In genomic region chr20:53161073-53161472, GRCh38 we compare ENCODE assay signal across 22 cellular contexts.
A peak's percentile ranks its signal among the peaks of the same experiment; 100 is the strongest.
DNase-seq lines count a peak whose midpoint lies in the region; ATAC-seq and TF ChIP-seq lines count a peak whose summit lies in the region.
"Had no signal": no experiment of that assay in that cellular context is flagged by ENCODE, and none has a peak within 500 bp of the region (broad histone marks: within the 10 kb centered on the region; RNA-seq: fewer than 3 reads in every experiment).

No MANE protein-coding gene starts in this region.

- no peaks in the 10 kb centered on the region for H3K27me3 Mint-ChIP-seq in activated CD4-positive, alpha-beta T cell treated with anti-CD3 and anti-CD28 coated beads for 36 hours
- no peaks in the 10 kb centered on the region for H3K27me3 Mint-ChIP-seq in activated T-helper 1 cell treated with anti-CD3 and anti-CD28 coated beads, Interleukin-12 subunit alpha, Interleukin-12 subunit beta, Interleukin-2, Interleukin-4 antibody, amounts not matched to agents 30 ng/mL and 10 ng/mL and 1 ng/mL, durations not matched to agents 14 hours and 24 hours and 36 hours (ENCODE audit: insufficient read depth)
- H3K27me3 Mint-ChIP-seq in nephron progenitor cell (ENCODE audit: low read depth, poor library complexity): no peaks in the 10 kb centered on the region
- H3K27me3 Mint-ChIP-seq in stimulated activated naive B cell treated with anti-CD40 and anti-IgM and Interleukin-4, amounts not matched to agents 10 μg/mL and 1 μg/mL and 100 μg/mL, for 72 hours: peaks cover 9 to 29% of the 10 kb centered on the region in 2 donors
- H3K27me3 Mint-ChIP-seq: CD4-positive, CD25-positive, alpha-beta regulatory T cell had no signal

- peaks cover 35% of the 10 kb centered on the region for H3K4me1 Mint-ChIP-seq in activated CD4-positive, alpha-beta T cell treated with anti-CD3 and anti-CD28 coated beads for 36 hours
- H3K4me1 Mint-ChIP-seq in activated T-helper 1 cell treated with anti-CD3 and anti-CD28 coated beads, Interleukin-12 subunit alpha, Interleukin-12 subunit beta, Interleukin-2, Interleukin-4 antibody, amounts not matched to agents 30 ng/mL and 10 ng/mL and 1 ng/mL, durations not matched to agents 14 hours and 24 hours and 36 hours (ENCODE audit: low read depth): peaks cover 44% of the 10 kb centered on the region
- H3K4me1 Mint-ChIP-seq in nephron progenitor cell: peaks cover 43% of the 10 kb centered on the region
- peaks cover 12 to 19% of the 10 kb centered on the region in 2 donors for H3K4me1 Mint-ChIP-seq in stimulated activated naive B cell treated with anti-CD40 and anti-IgM and Interleukin-4, amounts not matched to agents 10 μg/mL and 1 μg/mL and 100 μg/mL, for 72 hours

- ATAC-seq in activated CD4-positive, alpha-beta T cell treated with anti-CD3 and anti-CD28 coated beads for 36 hours: no peak
- ATAC-seq in stimulated activated naive B cell treated with anti-CD40 and anti-IgM and Interleukin-4, amounts not matched to agents 10 μg/mL and 1 μg/mL and 100 μg/mL, for 72 hours (replicated peaks): no peak

- POLR2A ChIA-PET in activated CD4-positive, alpha-beta T cell treated with anti-CD3 and anti-CD28 coated beads for 36 hours (lab: Charles Lee): no interaction called here
- POLR2A ChIA-PET in HEK293 (lab: Yijun Ruan, JAX): interaction anchor here (0.7 kb wide), 1 partner anchor 12 kb away, joined by 8 read pairs; no protein-coding TSS in a partner anchor

- no peak for DNase-seq in activated CD4-positive, alpha-beta T cell treated with anti-CD3 and anti-CD28 coated beads for 36 hours
- no peak for DNase-seq in activated CD4-positive, alpha-beta T cell treated with anti-CD3 and anti-CD28 coated beads for 4 hours
- DNase-seq in activated T-helper 1 cell treated with anti-CD3 and anti-CD28 coated beads, Interleukin-12 subunit alpha, Interleukin-12 subunit beta, Interleukin-2, Interleukin-4 antibody, amounts not matched to agents 30 ng/mL and 10 ng/mL and 1 ng/mL, durations not matched to agents 14 hours and 24 hours and 36 hours (ENCODE audit: low spot score): no peak
- DNase-seq in nephron progenitor cell: no peak
- no peak for DNase-seq in AG08396 (ENCODE audit: low spot score)
- no peak for DNase-seq in stimulated activated naive B cell treated with anti-CD40 and anti-IgM and Interleukin-4, amounts not matched to agents 10 μg/mL and 1 μg/mL and 100 μg/mL, for 72 hours
- DNase-seq in NCI-H1436 (lab: John Stamatoyannopoulos, UW): no peak
- DNase-seq: BE2C; CD4-positive, CD25-positive, alpha-beta regulatory T cell; COR-L47; DMS 273 treated with DMSO at 0.1 percent for 48 hours; H9; NCI-H1105; NCI-H1694; NCI-H2107; NCI-H510A; NCI-H774; PC-9 had no signal

- H3K27ac ChIP-seq in HEK293 (ENCODE audit: extremely low read depth, low read depth, low read length): no peak overlapping the region
- H3K27ac ChIP-seq: 22Rv1, HL-60, PC-9, RWPE1 had no signal

- H3K4me3 ChIP-seq in HEK293 (ENCODE audit: low read depth, low read length): no peak overlapping the region
- H3K4me3 ChIP-seq: PC-9 had no signal

- no peak overlapping the region for H3K4me3 Mint-ChIP-seq in activated CD4-positive, alpha-beta T cell treated with anti-CD3 and anti-CD28 coated beads for 36 hours
- H3K4me3 Mint-ChIP-seq in activated T-helper 1 cell treated with anti-CD3 and anti-CD28 coated beads, Interleukin-12 subunit alpha, Interleukin-12 subunit beta, Interleukin-2, Interleukin-4 antibody, amounts not matched to agents 30 ng/mL and 10 ng/mL and 1 ng/mL, durations not matched to agents 14 hours and 24 hours and 36 hours: no peak overlapping the region
- H3K4me3 Mint-ChIP-seq in nephron progenitor cell: no peak overlapping the region
- H3K4me3 Mint-ChIP-seq in stimulated activated naive B cell treated with anti-CD40 and anti-IgM and Interleukin-4, amounts not matched to agents 10 μg/mL and 1 μg/mL and 100 μg/mL, for 72 hours: no peak overlapping the region
- H3K4me3 Mint-ChIP-seq: CD4-positive, CD25-positive, alpha-beta regulatory T cell; H9 had no signal

- peaks cover 3% of the 10 kb centered on the region; the same call in 1 of the 2 replicates for H3K4me1 ChIP-seq in HEK293 (ENCODE audit: control insufficient read depth, insufficient read depth, low read length)
- H3K4me1 ChIP-seq: BE2C had no signal

- H3K36me3 Mint-ChIP-seq in activated CD4-positive, alpha-beta T cell treated with anti-CD3 and anti-CD28 coated beads for 36 hours (ENCODE audit: low read depth): peaks cover 22% of the 10 kb centered on the region
- peaks cover 15% of the 10 kb centered on the region for H3K36me3 Mint-ChIP-seq in activated T-helper 1 cell treated with anti-CD3 and anti-CD28 coated beads, Interleukin-12 subunit alpha, Interleukin-12 subunit beta, Interleukin-2, Interleukin-4 antibody, amounts not matched to agents 30 ng/mL and 10 ng/mL and 1 ng/mL, durations not matched to agents 14 hours and 24 hours and 36 hours (ENCODE audit: low read depth)
- peaks cover 32% of the 10 kb centered on the region for H3K36me3 Mint-ChIP-seq in nephron progenitor cell (ENCODE audit: low read depth)
- peaks cover 0 to 4% of the 10 kb centered on the region in 2 donors for H3K36me3 Mint-ChIP-seq in stimulated activated naive B cell treated with anti-CD40 and anti-IgM and Interleukin-4, amounts not matched to agents 10 μg/mL and 1 μg/mL and 100 μg/mL, for 72 hours
- H3K36me3 Mint-ChIP-seq: CD4-positive, CD25-positive, alpha-beta regulatory T cell had no signal

- intact Hi-C loops in activated CD4-positive, alpha-beta T cell treated with anti-CD3 and anti-CD28 coated beads for 36 hours (cut with DNase I, micrococcal nuclease): no loop called here
- intact Hi-C loops in activated T-helper 1 cell treated with anti-CD3 and anti-CD28 coated beads, Interleukin-12 subunit alpha, Interleukin-12 subunit beta, Interleukin-2, Interleukin-4 antibody, amounts not matched to agents 30 ng/mL and 10 ng/mL and 1 ng/mL, durations not matched to agents 14 hours and 24 hours and 36 hours (cut with micrococcal nuclease): loop anchor here (2.0 kb wide), 1 partner anchor 56 kb away; no protein-coding TSS in a partner anchor

- TF ChIP-seq CTCF in HEK293 (tag by site-specific recombination; IDR thresholded peaks at IDR 0.05) (no peak), nephron progenitor cell (IDR thresholded peaks at IDR 0.05) (no peak)

- no peaks in the 10 kb centered on the region for H3K36me3 ChIP-seq in HEK293 (ENCODE audit: control insufficient read depth in 2 of 2, insufficient read depth in 1 of 2, low read length in 2 of 2)
- H3K36me3 ChIP-seq: BE2C had no signal

- peaks cover 3% of the 10 kb centered on the region for H3K9me3 Mint-ChIP-seq in activated CD4-positive, alpha-beta T cell treated with anti-CD3 and anti-CD28 coated beads for 36 hours (ENCODE audit: low read depth)
- H3K9me3 Mint-ChIP-seq in activated T-helper 1 cell treated with anti-CD3 and anti-CD28 coated beads, Interleukin-12 subunit alpha, Interleukin-12 subunit beta, Interleukin-2, Interleukin-4 antibody, amounts not matched to agents 30 ng/mL and 10 ng/mL and 1 ng/mL, durations not matched to agents 14 hours and 24 hours and 36 hours: peaks cover 10% of the 10 kb centered on the region
- H3K9me3 Mint-ChIP-seq in nephron progenitor cell: peaks cover 8% of the 10 kb centered on the region
- H3K9me3 Mint-ChIP-seq in stimulated activated naive B cell treated with anti-CD40 and anti-IgM and Interleukin-4, amounts not matched to agents 10 μg/mL and 1 μg/mL and 100 μg/mL, for 72 hours: peaks cover 9 to 12% of the 10 kb centered on the region in 2 donors

- CTCF ChIA-PET in activated CD4-positive, alpha-beta T cell treated with anti-CD3 and anti-CD28 coated beads for 36 hours (lab: Charles Lee): interaction anchor here (0.7 to 0.8 kb wide), 2 partner anchors 15 to 369 kb away, joined by 3 read pairs; no protein-coding TSS in a partner anchor
- CTCF ChIA-PET in HEK293 (lab: Yijun Ruan, JAX): interaction anchor here (1.1 kb wide), 1 partner anchor 47 kb away, joined by 3 read pairs; no protein-coding TSS in a partner anchor

- H3K9me3 ChIP-seq in HEK293 (ENCODE audit: control insufficient read depth, insufficient read depth, low read depth, low read length): no peaks in the 10 kb centered on the region
- H3K9me3 ChIP-seq: BE2C had no signal

- H3K27ac Mint-ChIP-seq in activated CD4-positive, alpha-beta T cell treated with anti-CD3 and anti-CD28 coated beads for 36 hours: peak overlapping the region; percentile 61
- H3K27ac Mint-ChIP-seq in activated T-helper 1 cell treated with anti-CD3 and anti-CD28 coated beads, Interleukin-12 subunit alpha, Interleukin-12 subunit beta, Interleukin-2, Interleukin-4 antibody, amounts not matched to agents 30 ng/mL and 10 ng/mL and 1 ng/mL, durations not matched to agents 14 hours and 24 hours and 36 hours: peak overlapping the region; percentile 45
- H3K27ac Mint-ChIP-seq in nephron progenitor cell: peak overlapping the region; percentile 37
- H3K27ac Mint-ChIP-seq in stimulated activated naive B cell treated with anti-CD40 and anti-IgM and Interleukin-4, amounts not matched to agents 10 μg/mL and 1 μg/mL and 100 μg/mL, for 72 hours: no peak overlapping the region

TF ChIP-seq in HEK293, 187 proteins besides CTCF, POLR2A, EP300 and RAD21:
- TF ChIP-seq ZNF623 (tag by site-specific recombination; IDR thresholded peaks at IDR 0.05) (peak; percentile 73), ZNF140 (tag by site-specific recombination; IDR thresholded peaks at IDR 0.05) (no peak)
